In genomic region chr19:40605201-40605971, GRCh38 we compare ENCODE assay signal across 1 cellular context.
A peak's percentile ranks its signal among the peaks of the same experiment; 100 is the strongest.
TF ChIP-seq lines count a peak whose summit lies in the region.

No MANE protein-coding gene starts in this region.

TF ChIP-seq in HepG2, 621 proteins besides CTCF, POLR2A, EP300 and RAD21 (continued from another document and continues in another):
- TF ChIP-seq ZNF18 (CRISPR knock-in tag; IDR thresholded peaks at IDR 0.05; ENCODE audit: insufficient replicate concordance) (peak; percentile 34), LBX2 (CRISPR knock-in tag; IDR thresholded peaks at IDR 0.05; ENCODE audit: borderline replicate concordance) (0 out of 2 replicates have a peak, but pooled peaks have one; percentile 49), TERF1 (CRISPR knock-in tag; IDR thresholded peaks at IDR 0.05) (0 out of 2 replicates have a peak, but pooled peaks have one; percentile 91), PHF8 (CRISPR knock-in tag; IDR thresholded peaks at IDR 0.05) (0 out of 2 replicates have a peak, but pooled peaks have one; percentile 25), EZH2 (conservative IDR thresholded peaks at IDR 0.05; ENCODE audit: low read depth, low read length) (no peak), ZNF407 (CRISPR knock-in tag; IDR thresholded peaks at IDR 0.05; ENCODE audit: not compliant biosample characterization) (peak; percentile 19), MED1 (CRISPR knock-in tag; IDR thresholded peaks at IDR 0.05) (0 out of 2 replicates have a peak, but pooled peaks have one; percentile 30), ZMAT3 (CRISPR knock-in tag; conservative IDR thresholded peaks at IDR 0.05) (0 out of 2 replicates have a peak, but pooled peaks have one; percentile 45), TAF1 (CRISPR knock-in tag; IDR thresholded peaks at IDR 0.05) (no peak), ZNF225 (CRISPR knock-in tag; IDR thresholded peaks at IDR 0.05) (peak; percentile 53; the same call in 1 of the 2 replicates), ATF7-NPFF (CRISPR knock-in tag; IDR thresholded peaks at IDR 0.05; ENCODE audit: low read depth) (no peak; the same call in 1 of the 2 replicates), ZFX (CRISPR knock-in tag; IDR thresholded peaks at IDR 0.05; ENCODE audit: low read depth) (peak; percentile 56), REL (CRISPR knock-in tag; conservative IDR thresholded peaks at IDR 0.05) (0 out of 2 replicates have a peak, but pooled peaks have one; percentile 35), ZNF784 (CRISPR knock-in tag; IDR thresholded peaks at IDR 0.05; ENCODE audit: borderline replicate concordance) (0 out of 2 replicates have a peak, but pooled peaks have one; percentile 44), KLF6 (CRISPR knock-in tag; IDR thresholded peaks at IDR 0.05) (0 out of 2 replicates have a peak, but pooled peaks have one; percentile 27), ZNF800 (CRISPR knock-in tag; IDR thresholded peaks at IDR 0.05) (peak; percentile 71), NR0B2 (CRISPR knock-in tag; IDR thresholded peaks at IDR 0.05) (no peak), ZNF274 (CRISPR knock-in tag; IDR thresholded peaks at IDR 0.05) (0 out of 2 replicates have a peak, but pooled peaks have one; percentile 36), RNF2 (conservative IDR thresholded peaks at IDR 0.05; ENCODE audit: low read depth) (0 out of 2 replicates have a peak, but pooled peaks have one; percentile 60), CERS6 (CRISPR knock-in tag; IDR thresholded peaks at IDR 0.05) (no peak), ZNF430 (CRISPR knock-in tag; IDR thresholded peaks at IDR 0.05) (peak; percentile 41; the same call in 1 of the 2 replicates), SRF (IDR thresholded peaks at IDR 0.05; ENCODE audit: low read depth, low read length) (no peak), ZNF768 (CRISPR knock-in tag; IDR thresholded peaks at IDR 0.05) (peak; percentile 46; the same call in 1 of the 2 replicates), MXD1 (CRISPR knock-in tag; IDR thresholded peaks at IDR 0.05) (peak; percentile 59; the same call in 1 of the 2 replicates), KLF9 (CRISPR knock-in tag; IDR thresholded peaks at IDR 0.05; ENCODE audit: low read depth) (no peak), ZNF746 (CRISPR knock-in tag; IDR thresholded peaks at IDR 0.05) (no peak), ZNF558 (CRISPR knock-in tag; IDR thresholded peaks at IDR 0.05; ENCODE audit: borderline replicate concordance) (peak; percentile 49; the same call in 1 of the 2 replicates), ZNF574 (CRISPR knock-in tag; IDR thresholded peaks at IDR 0.05) (no peak)
